Comparison of ENCODE assay signal across 8 cellular contexts in genomic region chr6:106085687-106085983, GRCh38. TPM values are rescaled to one million over a fixed set of nuclear protein-coding genes. Genes with fewer than 3 reads are reported as not detected.
DNase-seq lines count a peak whose midpoint lies in the region; ATAC-seq and TF ChIP-seq lines count a peak whose summit lies in the region.

No MANE protein-coding gene starts in this region.

- H2BK120ac ChIP-seq in mesendoderm (ENCODE audit: low read depth, low read length): no peak overlapping the region

- intact Hi-C loops in Right ventricle myocardium inferior (cut with DNase I): loop anchor here (5.0 to 10.0 kb wide), 2 partner anchors 93 to 351 kb away; no protein-coding TSS in a partner anchor

- H3K4me1 ChIP-seq in cardiac muscle cell (ENCODE audit: low read depth): peaks cover 9% of the 10 kb centered on the region
- peaks cover 16% of the 10 kb centered on the region for H3K4me1 ChIP-seq in mesendoderm (ENCODE audit: control insufficient read depth, low read depth, low read length)
- no peaks in the 10 kb centered on the region for H3K4me1 ChIP-seq in urinary bladder (ENCODE audit: insufficient read depth)

- H3K4me3 Mint-ChIP-seq in brain: peak overlapping the region; percentile 74 to 92 (median 89)

- peak overlapping the region; percentile 90 for H3K56ac ChIP-seq in mesendoderm (ENCODE audit: low read length)

- H3K27me3 ChIP-seq in cardiac muscle cell: peaks cover 7% of the 10 kb centered on the region
- H3K27me3 ChIP-seq in mesendoderm (ENCODE audit: insufficient read depth, low read length, poor library complexity): no peaks in the 10 kb centered on the region

- peaks cover 81% of the 10 kb centered on the region for H3K27me3 Mint-ChIP-seq in brain

- H3K27ac ChIP-seq in cardiac muscle cell: no peak overlapping the region
- peak overlapping the region; percentile 93 for H3K27ac ChIP-seq in mesendoderm (ENCODE audit: low read depth, low read length)
- H3K27ac ChIP-seq in urinary bladder (ENCODE audit: low read depth): peak overlapping the region; percentile 27
- no peak overlapping the region for H3K27ac ChIP-seq in caudate nucleus (ENCODE audit: low read depth, low read length)

- ATAC-seq in Right ventricle myocardium inferior (no peak), HG02884 (IDR thresholded peaks at IDR 0.05; ENCODE audit: unreplicated experiment) (no peak), HG03159 (IDR thresholded peaks at IDR 0.05; ENCODE audit: unreplicated experiment) (no peak)

- H2BK15ac ChIP-seq in mesendoderm (replicated peaks; ENCODE audit: low read depth): no peak overlapping the region

- peaks cover 42% of the 10 kb centered on the region for H3K4me1 Mint-ChIP-seq in brain

- H3K9me3 Mint-ChIP-seq in brain: peaks cover 0 to 3% (median 0%) of the 10 kb centered on the region in 5 experiments

- peaks cover 14% of the 10 kb centered on the region for H3K79me2 ChIP-seq in mesendoderm (ENCODE audit: control insufficient read depth, insufficient read depth, low read length)

- H3K23ac ChIP-seq in mesendoderm (ENCODE audit: low read length): no peak overlapping the region

- peak overlapping the region; percentile 28 for H3K4me2 ChIP-seq in mesendoderm (ENCODE audit: low read length)

- peak overlapping the region in 1 of 5 experiments; percentile 77 for H3K27ac Mint-ChIP-seq in brain

- no peaks in the 10 kb centered on the region for H3K79me1 ChIP-seq in mesendoderm (ENCODE audit: low read length)

- H3K4me3 ChIP-seq in cardiac muscle cell (peak overlapping the region; percentile 53), mesendoderm (ENCODE audit: low read length) (no peak overlapping the region), urinary bladder (ENCODE audit: low read depth, low read length) (peak overlapping the region; percentile 63)

- peak overlapping the region; percentile 91 for H3K18ac ChIP-seq in mesendoderm (ENCODE audit: low read length)

- H3K9me3 ChIP-seq in cardiac muscle cell (ENCODE audit: low read depth): no peaks in the 10 kb centered on the region

- H2AK5ac ChIP-seq in mesendoderm (ENCODE audit: low read length): no peak overlapping the region

- peak overlapping the region; percentile 89 for H3K9ac ChIP-seq in mesendoderm (ENCODE audit: low read length)

- WGBS in mesendoderm (ENCODE audit: extremely low coverage, insufficient coverage, low lambda C conversion rate): no CpG with 5 or more reads among the region's 6 CpGs
- WGBS in urinary bladder: 7% methylated on average over 6 of the region's 6 CpGs

- peak overlapping the region; percentile 44 for H3K4ac ChIP-seq in mesendoderm (ENCODE audit: low read depth, low read length)

- H4K5ac ChIP-seq in mesendoderm (ENCODE audit: low read length): no peak overlapping the region

- no peaks in the 10 kb centered on the region for H3K36me3 Mint-ChIP-seq in brain

- peak overlapping the region; percentile 41 for H4K8ac ChIP-seq in mesendoderm (ENCODE audit: low read depth, low read length)

- DNase-seq in cardiac muscle cell (ENCODE audit: low read depth in 1 of 2, low spot score in 1 of 2): no peak
- DNase-seq in Right ventricle myocardium inferior (ENCODE audit: missing footprints): no peak
- no peak for DNase-seq in mesendoderm
- no peak for DNase-seq in caudate nucleus (lab: John Stamatoyannopoulos, UW)

- H3K36me3 ChIP-seq in cardiac muscle cell: no peaks in the 10 kb centered on the region
- no peaks in the 10 kb centered on the region for H3K36me3 ChIP-seq in mesendoderm (ENCODE audit: control insufficient read depth, insufficient read depth, low read length)
- H3K36me3 ChIP-seq in urinary bladder (ENCODE audit: insufficient read depth): no peaks in the 10 kb centered on the region

- peak overlapping the region; percentile 88 for H2BK5ac ChIP-seq in mesendoderm (ENCODE audit: low read length)

- no peak for TF ChIP-seq CTCF in cardiac muscle cell (IDR thresholded peaks at IDR 0.05; ENCODE audit: low read depth, low read length)
- no peak for TF ChIP-seq CTCF in brain (conservative IDR thresholded peaks at IDR 0.05)

RNA-seq across cellular contexts. Expression of gene PRDM1, which starts 0.5 kb away (rescaled TPM):
- total RNA-seq in cardiac muscle cell (0.56 and 2.4 TPM in 2 replicates), Right ventricle myocardium inferior (0.87 TPM), urinary bladder (5.0 TPM)
- polyA plus RNA-seq in cardiac muscle cell (0.67 and 2.9 TPM in 2 replicates), brain (ENCODE audit: insufficient read depth, low read depth, low replicate concordance) (0.64 TPM), urinary bladder (3.7 TPM)
- polyA plus RNA-seq in mesendoderm (2013, experiment 1 of 2): 3.7 TPM
- 3.5 TPM for polyA plus RNA-seq in mesendoderm (2013, experiment 2 of 2)

Comparison
In these comparisons a context has a peak if more than half of its experiments do, and no peak if none do; other contexts are left out.
1. H3K27ac ChIP-seq: peak in mesendoderm (single experiment) and urinary bladder (single experiment); none in cardiac muscle cell (single experiment) and caudate nucleus (single experiment).